In genomic region chr3:151895478-151895877, GRCh38 we compare ENCODE assay signal across 30 cellular contexts. TPM values are rescaled to one million over a fixed set of nuclear protein-coding genes. Genes with fewer than 3 reads are reported as not detected.
DNase-seq lines count a peak whose midpoint lies in the region; ATAC-seq and TF ChIP-seq lines count a peak whose summit lies in the region.
"Had no signal": no experiment of that assay in that cellular context is flagged by ENCODE, and none has a peak within 500 bp of the region (broad histone marks: within the 10 kb centered on the region; RNA-seq: fewer than 3 reads in every experiment).

No MANE protein-coding gene starts in this region.

- no peak overlapping the region for H2BK120ac ChIP-seq in mesendoderm (ENCODE audit: low read depth, low read length)

- intact Hi-C loops in CD4-positive, alpha-beta memory T cell (cut with micrococcal nuclease): no loop called here
- intact Hi-C loops in heart right ventricle (cut with DNase I): no loop called here

- H3K36me3 ChIP-seq in CD4-positive, alpha-beta memory T cell (ENCODE audit: insufficient read depth, low read length): no peaks in the 10 kb centered on the region
- H3K36me3 ChIP-seq in KOPT-K1 (ENCODE audit: insufficient read depth, low read length) (no peaks in the 10 kb centered on the region), mesendoderm (ENCODE audit: control insufficient read depth, insufficient read depth, low read length) (no peaks in the 10 kb centered on the region), heart right ventricle (no peaks in the 10 kb centered on the region)
- H3K36me3 ChIP-seq: cardiac muscle cell, left lung, thyroid gland had no signal

- no peak overlapping the region for H3K27ac Mint-ChIP-seq in CD4-positive, alpha-beta memory T cell
- no peak overlapping the region for H3K27ac Mint-ChIP-seq in central memory CD8-positive, alpha-beta T cell (ENCODE audit: low read depth)
- H3K27ac Mint-ChIP-seq: activated T-cell treated with anti-CD3 and anti-CD28 coated beads, Interleukin-2, amount 50 U/mL, for 72 hours; stimulated activated naive CD8-positive, alpha-beta T cell treated with anti-CD3 and anti-CD28 coated beads, Interleukin-15, amount 100 ng/mL, for 72 hours had no signal

- no peak overlapping the region for H2BK5ac ChIP-seq in mesendoderm (ENCODE audit: low read length)

- no peak overlapping the region for H2BK15ac ChIP-seq in mesendoderm (replicated peaks; ENCODE audit: low read depth)

- H3K27me3 Mint-ChIP-seq in CD4-positive, alpha-beta memory T cell: no peaks in the 10 kb centered on the region
- H3K27me3 Mint-ChIP-seq in central memory CD8-positive, alpha-beta T cell: no peaks in the 10 kb centered on the region
- H3K27me3 Mint-ChIP-seq: stimulated activated naive CD8-positive, alpha-beta T cell treated with anti-CD3 and anti-CD28 coated beads, Interleukin-15, amount 100 ng/mL, for 72 hours had no signal

- no peak overlapping the region for H4K5ac ChIP-seq in mesendoderm (ENCODE audit: low read length)

- no peak overlapping the region for H3K23ac ChIP-seq in mesendoderm (ENCODE audit: low read length)

- peaks cover 0 to 4% (median 0%) of the 10 kb centered on the region in 8 donors for H3K9me3 Mint-ChIP-seq in CD4-positive, alpha-beta memory T cell
- no peaks in the 10 kb centered on the region for H3K9me3 Mint-ChIP-seq in central memory CD8-positive, alpha-beta T cell
- H3K9me3 Mint-ChIP-seq: nephron had no signal

- TF ChIP-seq CTCF in heart right ventricle (IDR thresholded peaks at IDR 0.05): no peak

- no peaks in the 10 kb centered on the region for H3K79me2 ChIP-seq in mesendoderm (ENCODE audit: control insufficient read depth, insufficient read depth, low read length)

- H2AK5ac ChIP-seq in mesendoderm (ENCODE audit: low read length): no peak overlapping the region

- WGBS in mesendoderm (ENCODE audit: extremely low coverage, insufficient coverage, low lambda C conversion rate): no CpG with 5 or more reads among the region's 4 CpGs
- 53 to 56% methylated on average over 4 of the region's 4 CpGs for WGBS in heart right ventricle, 2 donors

- H3K56ac ChIP-seq in mesendoderm (ENCODE audit: low read length): no peak overlapping the region

- POLR2A ChIA-PET in CD4-positive, alpha-beta memory T cell (lab: Charles Lee; ENCODE audit: partially characterized antibody): no interaction called here

- H3K27ac ChIP-seq in CD4-positive, alpha-beta memory T cell (ENCODE audit: low read depth, low read length): no peak overlapping the region
- H3K27ac ChIP-seq in KOPT-K1 (ENCODE audit: low read depth, low read length, poor library complexity, severe bottlenecking): peak overlapping the region; percentile 69
- H3K27ac ChIP-seq in mesendoderm (ENCODE audit: low read depth, low read length): no peak overlapping the region
- no peak overlapping the region for H3K27ac ChIP-seq in heart right ventricle
- H3K27ac ChIP-seq: C4-2B, cardiac muscle cell, HL-60, left lung, thyroid gland had no signal

- no peak overlapping the region for H3K9ac ChIP-seq in mesendoderm (ENCODE audit: low read length)

- peaks cover 15 to 31% (median 23%) of the 10 kb centered on the region in 4 donors for H3K4me1 Mint-ChIP-seq in CD4-positive, alpha-beta memory T cell
- peaks cover 29% of the 10 kb centered on the region for H3K4me1 Mint-ChIP-seq in central memory CD8-positive, alpha-beta T cell

- H3K4me3 ChIP-seq in CD4-positive, alpha-beta memory T cell (ENCODE audit: low read length in 2 of 2): no peak overlapping the region
- H3K4me3 ChIP-seq in mesendoderm (ENCODE audit: low read length) (no peak overlapping the region), heart right ventricle (no peak overlapping the region)
- H3K4me3 ChIP-seq: cardiac muscle cell, left lung, thyroid gland had no signal

- ATAC-seq in central memory CD8-positive, alpha-beta T cell (replicated peaks; ENCODE audit: extremely low read depth, poor library complexity, severe bottlenecking): peak; percentile 65
- no peak for ATAC-seq in heart right ventricle
- ATAC-seq: HCT116; HepG2; left lung; sciatic nerve; stimulated activated naive CD8-positive, alpha-beta T cell treated with anti-CD3 and anti-CD28 coated beads, Interleukin-15, amount 100 ng/mL, for 72 hours had no signal

- H3K4me1 ChIP-seq in CD4-positive, alpha-beta memory T cell (ENCODE audit: insufficient read depth, low read length): peaks cover 10% of the 10 kb centered on the region
- H3K4me1 ChIP-seq in mesendoderm (ENCODE audit: control insufficient read depth, low read depth, low read length) (peaks cover 2% of the 10 kb centered on the region), heart right ventricle (peaks cover 0 to 40% (median 2%) of the 10 kb centered on the region in 9 donors)
- H3K4me1 ChIP-seq: thyroid gland had no signal

- DNase-seq in CD4-positive, alpha-beta memory T cell: peak in 3 of 5 donors; percentile 8 to 15 (median 12)
- no peak for DNase-seq in central memory CD8-positive, alpha-beta T cell (ENCODE audit: low spot score in 2 of 2)
- peak; percentile 92 for DNase-seq in mesendoderm
- DNase-seq in SW480 (ENCODE audit: low spot score): no peak
- DNase-seq in AG08395 (ENCODE audit: low spot score): no peak
- no peak for DNase-seq in heart right ventricle
- no peak for DNase-seq in stimulated activated CD4-positive, alpha-beta T cell treated with anti-CD3 and anti-CD28 coated beads, Interleukin-2, amount 100 ng/mL, for 24 hours
- DNase-seq: activated CD4-positive, CD25-positive, alpha-beta regulatory T cell treated with anti-CD3 and anti-CD28 coated beads, Interleukin-2, amount 50 U/mL, for 72 hours; activated naive CD4-positive, alpha-beta T cell treated with anti-CD3 and anti-CD28 coated beads, Interleukin-2, amount 50 U/mL, for 16 hours; activated T-cell treated with anti-CD3 and anti-CD28 coated beads, Interleukin-2, amount 50 U/mL, for 72 hours; aorta; left lung; midbrain; NCI-H1092; NCI-H2029 treated with DMSO at 0.1 percent for 48 hours; NCI-H2227 treated with DMSO at 0.1 percent for 48 hours; OCI-M1; stimulated activated naive CD8-positive, alpha-beta T cell treated with anti-CD3 and anti-CD28 coated beads, Interleukin-15, amount 100 ng/mL, for 72 hours; thyroid gland had no signal

- H3K18ac ChIP-seq in mesendoderm (ENCODE audit: low read length): no peak overlapping the region

- H3K4me3 Mint-ChIP-seq in CD4-positive, alpha-beta memory T cell: peak overlapping the region in 5 of 8 donors; percentile 25 to 66 (median 33)
- no peak overlapping the region for H3K4me3 Mint-ChIP-seq in central memory CD8-positive, alpha-beta T cell
- H3K4me3 Mint-ChIP-seq: activated T-cell treated with anti-CD3 and anti-CD28 coated beads, Interleukin-2, amount 50 U/mL, for 72 hours; nephron; stimulated activated naive CD8-positive, alpha-beta T cell treated with anti-CD3 and anti-CD28 coated beads, Interleukin-15, amount 100 ng/mL, for 72 hours had no signal

- H3K4me2 ChIP-seq in mesendoderm (ENCODE audit: low read length): no peak overlapping the region

- no peaks in the 10 kb centered on the region for H3K79me1 ChIP-seq in mesendoderm (ENCODE audit: low read length)

- CTCF ChIA-PET in CD4-positive, alpha-beta memory T cell (lab: Charles Lee; ENCODE audit: partially characterized antibody): no interaction called here

- H4K8ac ChIP-seq in mesendoderm (ENCODE audit: low read depth, low read length): no peak overlapping the region

- no peaks in the 10 kb centered on the region for H3K9me3 ChIP-seq in CD4-positive, alpha-beta memory T cell (ENCODE audit: control insufficient read depth in 1 of 2, low read length in 2 of 2)
- H3K9me3 ChIP-seq in KOPT-K1 (ENCODE audit: insufficient read depth, low read length, poor library complexity, severe bottlenecking): peaks cover 8% of the 10 kb centered on the region
- no peaks in the 10 kb centered on the region for H3K9me3 ChIP-seq in heart right ventricle
- H3K9me3 ChIP-seq: left lung, thyroid gland had no signal

- H3K36me3 Mint-ChIP-seq in CD4-positive, alpha-beta memory T cell: no peaks in the 10 kb centered on the region
- H3K36me3 Mint-ChIP-seq in central memory CD8-positive, alpha-beta T cell (ENCODE audit: insufficient read depth): no peaks in the 10 kb centered on the region

- H3K27me3 ChIP-seq in CD4-positive, alpha-beta memory T cell (ENCODE audit: insufficient read depth, low read length): no peaks in the 10 kb centered on the region
- H3K27me3 ChIP-seq in mesendoderm (ENCODE audit: insufficient read depth, low read length, poor library complexity): no peaks in the 10 kb centered on the region
- no peaks in the 10 kb centered on the region for H3K27me3 ChIP-seq in heart right ventricle
- H3K27me3 ChIP-seq: cardiac muscle cell, left lung, thyroid gland had no signal

- H3K4ac ChIP-seq in mesendoderm (ENCODE audit: low read depth, low read length): no peak overlapping the region

RNA-seq across cellular contexts. Expression of gene SUCNR1, which starts 22.0 kb away (rescaled TPM):
- under 1 TPM; 0.14 to 0.15 TPM for total RNA-seq in CD4-positive, alpha-beta memory T cell
- not detected for polyA plus RNA-seq in CD4-positive, alpha-beta memory T cell
- polyA plus RNA-seq in mesendoderm (2013, experiment 1 of 2): not detected
- not detected for polyA plus RNA-seq in mesendoderm (2013, experiment 2 of 2)
- total RNA-seq in heart right ventricle: 1 to 10 TPM in 1 of 10 donors, under 1 TPM in 8, not detected in 1; 0.04 to 2.4 (median 0.12) TPM
- under 1 TPM in 1 of 2 donors, not detected in 1; 0.16 TPM for polyA plus RNA-seq in heart right ventricle
- total RNA-seq: cardiac muscle cell, dermis blood vessel endothelial cell, endothelial cell of umbilical vein, HepG2 had no signal
- polyA plus RNA-seq: AG04450, cardiac muscle cell, endothelial cell of umbilical vein had no signal

Comparison
In these comparisons a context has a peak if more than half of its experiments do, and no peak if none do; other contexts are left out.
1. DNase-seq: peak in CD4-positive, alpha-beta memory T cell (3 of 5) and mesendoderm (single experiment); none in central memory CD8-positive, alpha-beta T cell (0 of 2), SW480 (single experiment), AG08395 (single experiment), heart right ventricle (0 of 2) and stimulated activated CD4-positive, alpha-beta T cell treated with anti-CD3 and anti-CD28 coated beads, Interleukin-2, amount 100 ng/mL, for 24 hours (0 of 2).